In the genomic region with DNA sequence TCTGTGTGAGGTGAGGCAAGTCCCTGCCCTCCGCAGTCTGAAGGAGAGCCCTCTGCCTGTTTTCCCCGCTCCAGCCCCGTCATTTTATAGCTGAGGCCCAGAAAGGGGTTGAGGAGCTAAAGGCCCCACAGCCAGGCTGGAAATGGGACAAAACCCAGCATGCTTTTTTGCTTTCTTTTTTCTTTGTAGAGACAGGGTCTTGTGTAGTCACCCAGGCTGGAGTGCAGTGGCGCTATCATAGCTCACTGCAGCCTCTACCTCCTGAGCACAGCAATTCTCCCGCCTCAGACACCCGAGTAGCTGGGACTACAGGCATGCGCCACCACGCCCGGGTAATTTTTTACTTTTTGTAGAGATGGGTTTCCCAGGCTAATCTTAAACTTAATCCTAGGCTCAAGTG, we compare ENCODE assay signal across 1 cellular context.
A peak's percentile ranks its signal among the peaks of the same experiment; 100 is the strongest.
TF ChIP-seq lines count a peak whose summit lies in the region.

No MANE protein-coding gene starts in this region.

TF ChIP-seq in HepG2, 621 proteins besides CTCF, POLR2A, EP300 and RAD21 (continued from another document and continues in another):
- TF ChIP-seq, protein P1, sequence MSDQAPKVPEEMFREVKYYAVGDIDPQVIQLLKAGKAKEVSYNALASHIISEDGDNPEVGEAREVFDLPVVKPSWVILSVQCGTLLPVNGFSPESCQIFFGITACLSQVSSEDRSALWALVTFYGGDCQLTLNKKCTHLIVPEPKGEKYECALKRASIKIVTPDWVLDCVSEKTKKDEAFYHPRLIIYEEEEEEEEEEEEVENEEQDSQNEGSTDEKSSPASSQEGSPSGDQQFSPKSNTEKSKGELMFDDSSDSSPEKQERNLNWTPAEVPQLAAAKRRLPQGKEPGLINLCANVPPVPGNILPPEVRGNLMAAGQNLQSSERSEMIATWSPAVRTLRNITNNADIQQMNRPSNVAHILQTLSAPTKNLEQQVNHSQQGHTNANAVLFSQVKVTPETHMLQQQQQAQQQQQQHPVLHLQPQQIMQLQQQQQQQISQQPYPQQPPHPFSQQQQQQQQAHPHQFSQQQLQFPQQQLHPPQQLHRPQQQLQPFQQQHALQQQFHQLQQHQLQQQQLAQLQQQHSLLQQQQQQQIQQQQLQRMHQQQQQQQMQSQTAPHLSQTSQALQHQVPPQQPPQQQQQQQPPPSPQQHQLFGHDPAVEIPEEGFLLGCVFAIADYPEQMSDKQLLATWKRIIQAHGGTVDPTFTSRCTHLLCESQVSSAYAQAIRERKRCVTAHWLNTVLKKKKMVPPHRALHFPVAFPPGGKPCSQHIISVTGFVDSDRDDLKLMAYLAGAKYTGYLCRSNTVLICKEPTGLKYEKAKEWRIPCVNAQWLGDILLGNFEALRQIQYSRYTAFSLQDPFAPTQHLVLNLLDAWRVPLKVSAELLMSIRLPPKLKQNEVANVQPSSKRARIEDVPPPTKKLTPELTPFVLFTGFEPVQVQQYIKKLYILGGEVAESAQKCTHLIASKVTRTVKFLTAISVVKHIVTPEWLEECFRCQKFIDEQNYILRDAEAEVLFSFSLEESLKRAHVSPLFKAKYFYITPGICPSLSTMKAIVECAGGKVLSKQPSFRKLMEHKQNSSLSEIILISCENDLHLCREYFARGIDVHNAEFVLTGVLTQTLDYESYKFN (CRISPR knock-in tag; conservative IDR thresholded peaks at IDR 0.05) = no peak
- TF ChIP-seq MYC (CRISPR knock-in tag; IDR thresholded peaks at IDR 0.05; ENCODE audit: borderline replicate concordance) = peak; percentile 19; the same call in 1 of the 2 replicates
- peak; percentile 66; the same call in 1 of the 2 replicates for TF ChIP-seq ZNF737 (CRISPR knock-in tag; IDR thresholded peaks at IDR 0.05; ENCODE audit: borderline replicate concordance)
- TF ChIP-seq, protein P2, sequence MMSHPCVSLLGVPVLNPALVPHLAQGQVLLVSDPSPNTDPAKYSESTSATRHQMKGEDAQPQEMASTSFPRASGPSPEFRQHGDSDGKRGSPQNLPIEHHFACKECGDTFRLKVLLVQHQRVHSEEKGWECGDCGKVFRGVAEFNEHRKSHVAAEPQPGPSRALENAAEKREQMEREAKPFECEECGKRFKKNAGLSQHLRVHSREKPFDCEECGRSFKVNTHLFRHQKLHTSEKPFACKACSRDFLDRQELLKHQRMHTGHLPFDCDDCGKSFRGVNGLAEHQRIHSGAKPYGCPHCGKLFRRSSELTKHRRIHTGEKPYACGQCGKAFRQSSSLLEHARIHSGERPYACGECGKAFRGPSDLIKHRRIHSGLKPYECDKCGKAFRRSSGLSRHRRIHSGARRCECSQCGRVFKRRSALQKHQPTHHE (CRISPR knock-in tag; IDR thresholded peaks at IDR 0.05; ENCODE audit: borderline replicate concordance) = 0 out of 2 replicates have a peak, but pooled peaks have one; percentile 45
- TF ChIP-seq, protein P3, sequence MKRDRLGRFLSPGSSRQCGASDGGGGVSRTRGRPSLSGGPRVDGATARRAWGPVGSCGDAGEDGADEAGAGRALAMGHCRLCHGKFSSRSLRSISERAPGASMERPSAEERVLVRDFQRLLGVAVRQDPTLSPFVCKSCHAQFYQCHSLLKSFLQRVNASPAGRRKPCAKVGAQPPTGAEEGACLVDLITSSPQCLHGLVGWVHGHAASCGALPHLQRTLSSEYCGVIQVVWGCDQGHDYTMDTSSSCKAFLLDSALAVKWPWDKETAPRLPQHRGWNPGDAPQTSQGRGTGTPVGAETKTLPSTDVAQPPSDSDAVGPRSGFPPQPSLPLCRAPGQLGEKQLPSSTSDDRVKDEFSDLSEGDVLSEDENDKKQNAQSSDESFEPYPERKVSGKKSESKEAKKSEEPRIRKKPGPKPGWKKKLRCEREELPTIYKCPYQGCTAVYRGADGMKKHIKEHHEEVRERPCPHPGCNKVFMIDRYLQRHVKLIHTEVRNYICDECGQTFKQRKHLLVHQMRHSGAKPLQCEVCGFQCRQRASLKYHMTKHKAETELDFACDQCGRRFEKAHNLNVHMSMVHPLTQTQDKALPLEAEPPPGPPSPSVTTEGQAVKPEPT (CRISPR knock-in tag; IDR thresholded peaks at IDR 0.05; ENCODE audit: low read depth) = peak; percentile 74; the same call in 1 of the 2 replicates
- 0 out of 2 replicates have a peak, but pooled peaks have one; percentile 12 for TF ChIP-seq FOXO1 (CRISPR knock-in tag; IDR thresholded peaks at IDR 0.05)
- 0 out of 2 replicates have a peak, but pooled peaks have one; percentile 2 for TF ChIP-seq ZNF547 (CRISPR knock-in tag; IDR thresholded peaks at IDR 0.05)
- TF ChIP-seq SNAPC4 (CRISPR knock-in tag; IDR thresholded peaks at IDR 0.05) = peak; percentile 60; the same call in 1 of the 2 replicates
- 0 out of 2 replicates have a peak, but pooled peaks have one; percentile 32 for TF ChIP-seq ZGPAT (CRISPR knock-in tag; IDR thresholded peaks at IDR 0.05)
- TF ChIP-seq SAP130 (CRISPR knock-in tag; IDR thresholded peaks at IDR 0.05; ENCODE audit: low read depth) = peak; percentile 14; the same call in 1 of the 2 replicates
- TF ChIP-seq ZXDC (CRISPR knock-in tag; IDR thresholded peaks at IDR 0.05) = 0 out of 2 replicates have a peak, but pooled peaks have one; percentile 1
- TF ChIP-seq, protein P4, sequence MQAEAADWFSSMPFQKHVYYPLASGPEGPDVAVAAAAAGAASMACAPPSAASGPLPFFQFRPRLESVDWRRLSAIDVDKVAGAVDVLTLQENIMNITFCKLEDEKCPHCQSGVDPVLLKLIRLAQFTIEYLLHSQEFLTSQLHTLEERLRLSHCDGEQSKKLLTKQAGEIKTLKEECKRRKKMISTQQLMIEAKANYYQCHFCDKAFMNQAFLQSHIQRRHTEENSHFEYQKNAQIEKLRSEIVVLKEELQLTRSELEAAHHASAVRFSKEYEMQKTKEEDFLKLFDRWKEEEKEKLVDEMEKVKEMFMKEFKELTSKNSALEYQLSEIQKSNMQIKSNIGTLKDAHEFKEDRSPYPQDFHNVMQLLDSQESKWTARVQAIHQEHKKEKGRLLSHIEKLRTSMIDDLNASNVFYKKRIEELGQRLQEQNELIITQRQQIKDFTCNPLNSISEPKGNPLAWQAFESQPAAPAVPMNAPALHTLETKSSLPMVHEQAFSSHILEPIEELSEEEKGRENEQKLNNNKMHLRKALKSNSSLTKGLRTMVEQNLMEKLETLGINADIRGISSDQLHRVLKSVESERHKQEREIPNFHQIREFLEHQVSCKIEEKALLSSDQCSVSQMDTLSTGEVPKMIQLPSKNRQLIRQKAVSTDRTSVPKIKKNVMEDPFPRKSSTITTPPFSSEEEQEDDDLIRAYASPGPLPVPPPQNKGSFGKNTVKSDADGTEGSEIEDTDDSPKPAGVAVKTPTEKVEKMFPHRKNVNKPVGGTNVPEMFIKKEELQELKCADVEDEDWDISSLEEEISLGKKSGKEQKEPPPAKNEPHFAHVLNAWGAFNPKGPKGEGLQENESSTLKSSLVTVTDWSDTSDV (CRISPR knock-in tag; IDR thresholded peaks at IDR 0.05) = 0 out of 2 replicates have a peak, but pooled peaks have one; percentile 14
- TF ChIP-seq YEATS4 (CRISPR knock-in tag; IDR thresholded peaks at IDR 0.05; ENCODE audit: borderline replicate concordance) = peak; percentile 60; the same call in 1 of the 2 replicates
- 0 out of 2 replicates have a peak, but pooled peaks have one; percentile 48 for TF ChIP-seq BRCA1 (CRISPR knock-in tag; IDR thresholded peaks at IDR 0.05)
- no peak for TF ChIP-seq SOX6 (IDR thresholded peaks at IDR 0.05)
- TF ChIP-seq SOX6 (CRISPR knock-in tag; IDR thresholded peaks at IDR 0.05) = peak; percentile 45
- TF ChIP-seq STAG1 (CRISPR knock-in tag; IDR thresholded peaks at IDR 0.05) = peak; percentile 42
- TF ChIP-seq SALL2 (CRISPR knock-in tag; IDR thresholded peaks at IDR 0.05) = peak; percentile 58; the same call in 1 of the 2 replicates
- 0 out of 2 replicates have a peak, but pooled peaks have one; percentile 36 for TF ChIP-seq NFKB2 (CRISPR knock-in tag; IDR thresholded peaks at IDR 0.05; ENCODE audit: borderline replicate concordance)
- TF ChIP-seq KDM5B (CRISPR knock-in tag; IDR thresholded peaks at IDR 0.05; ENCODE audit: borderline replicate concordance) = peak; percentile 44; the same call in 1 of the 2 replicates
- 0 out of 2 replicates have a peak, but pooled peaks have one; percentile 11 for TF ChIP-seq ZFY (CRISPR knock-in tag; IDR thresholded peaks at IDR 0.05)
- 0 out of 2 replicates have a peak, but pooled peaks have one; percentile 12 for TF ChIP-seq NKX3-1 (CRISPR knock-in tag; IDR thresholded peaks at IDR 0.05)
- no peak for TF ChIP-seq ZSCAN9 (CRISPR knock-in tag; IDR thresholded peaks at IDR 0.05; ENCODE audit: borderline replicate concordance)
- TF ChIP-seq ZNF766 (CRISPR knock-in tag; IDR thresholded peaks at IDR 0.05; ENCODE audit: borderline replicate concordance) = peak; percentile 47; the same call in 1 of the 2 replicates
- TF ChIP-seq IKZF1 (IDR thresholded peaks at IDR 0.05) = no peak
- TF ChIP-seq ZZZ3 (CRISPR knock-in tag; IDR thresholded peaks at IDR 0.05; ENCODE audit: borderline replicate concordance) = no peak
- TF ChIP-seq SMAD3 (CRISPR knock-in tag; IDR thresholded peaks at IDR 0.05) = peak; percentile 26; the same call in 1 of the 2 replicates
- TF ChIP-seq ZSCAN25 (CRISPR knock-in tag; IDR thresholded peaks at IDR 0.05) = peak; percentile 11; the same call in 1 of the 2 replicates
- TF ChIP-seq MXD1 (CRISPR knock-in tag; IDR thresholded peaks at IDR 0.05) = 0 out of 2 replicates have a peak, but pooled peaks have one; percentile 40
- peak; percentile 34; the same call in 1 of the 2 replicates for TF ChIP-seq ZNF788 (CRISPR knock-in tag; IDR thresholded peaks at IDR 0.05; ENCODE audit: borderline replicate concordance)
- TF ChIP-seq ZNF546 (CRISPR knock-in tag; conservative IDR thresholded peaks at IDR 0.05) = no peak
- TF ChIP-seq PPARG (CRISPR knock-in tag; conservative IDR thresholded peaks at IDR 0.05) = no peak
- peak; percentile 23; the same call in 1 of the 2 replicates for TF ChIP-seq POGZ (CRISPR knock-in tag; IDR thresholded peaks at IDR 0.05)
